In the genomic region with DNA sequence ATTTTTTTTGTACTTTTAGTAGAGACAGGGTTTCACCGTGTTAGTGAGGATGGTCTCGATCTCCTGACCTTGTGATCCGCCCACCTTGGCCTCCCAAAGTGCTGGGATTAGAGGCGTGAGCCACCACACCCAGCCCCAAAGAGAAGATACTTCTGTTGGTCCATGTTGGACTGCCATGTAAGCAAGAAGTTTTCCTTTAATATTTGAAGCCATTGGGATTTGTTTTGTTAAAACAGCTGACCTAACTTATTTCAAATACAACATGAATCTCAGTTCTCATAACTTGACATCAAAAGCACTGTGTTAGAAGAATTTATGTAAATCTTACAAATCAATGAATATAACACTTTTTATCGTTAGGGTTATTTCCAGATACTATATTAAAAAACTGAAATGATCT, we compare ENCODE assay signal across 27 cellular contexts.
"Had no signal": no experiment of that assay in that cellular context is flagged by ENCODE, and none has a peak within 500 bp of the region (broad histone marks: within the 10 kb centered on the region; RNA-seq: fewer than 3 reads in every experiment).

No MANE protein-coding gene starts in this region.

- H3K4me3 ChIP-seq: stomach, suprapubic skin, testis, thoracic aorta, thyroid gland, tibial artery, tibial nerve, transverse colon, upper lobe of left lung, upper lobe of right lung, uterus, vagina had no signal

- H3K9me3 ChIP-seq: stomach, testis, thoracic aorta, thyroid gland, tibial artery, tibial nerve, transverse colon, upper lobe of left lung, upper lobe of right lung, uterus, vagina had no signal

- ATAC-seq: stimulated activated effector memory CD8-positive, alpha-beta T cell treated with anti-CD3 and anti-CD28 coated beads, Interleukin-12 subunit alpha, Interleukin-12 subunit beta, amount 100 ng/mL, for 72 hours; stimulated activated memory B cell treated with anti-CD40 and anti-IgM and Interleukin-4, amounts not matched to agents 10 μg/mL and 1 μg/mL and 100 μg/mL, for 72 hours; stimulated activated naive B cell treated with anti-CD40 and anti-IgM and Interleukin-4, amounts not matched to agents 10 μg/mL and 1 μg/mL and 100 μg/mL, for 72 hours; stimulated activated naive CD8-positive, alpha-beta T cell treated with anti-CD3 and anti-CD28 coated beads, Interleukin-15, amount 100 ng/mL, for 72 hours; stimulated activated naive CD8-positive, alpha-beta T cell treated with anti-CD3 and anti-CD28 coated beads, Interleukin-15, Interleukin-2, amounts not matched to agents 100 U/mL and 50 U/mL, for 24 hours; upper lobe of right lung had no signal

- H3K27me3 ChIP-seq: stomach, suprapubic skin, testis, thyroid gland, tibial artery, tibial nerve, transverse colon, upper lobe of left lung, upper lobe of right lung, uterus, vagina had no signal

- H3K4me1 ChIP-seq: stomach, suprapubic skin, testis, thyroid gland, tibial artery, tibial nerve, transverse colon, upper lobe of left lung, upper lobe of right lung, uterus, vagina had no signal

- DNase-seq: stimulated activated CD4-positive, alpha-beta T cell treated with anti-CD3 and anti-CD28 coated beads, Interleukin-2, amount 100 ng/mL, for 48 hours; stimulated activated CD4-positive, alpha-beta T cell treated with anti-CD3 and anti-CD28 coated beads, Interleukin-4, amount 100 ng/mL, for 1 hour; stimulated activated CD4-positive, alpha-beta T cell treated with anti-CD3 and anti-CD28 coated beads, Interleukin-4, amount 100 ng/mL, for 24 hours; stimulated activated CD4-positive, alpha-beta T cell treated with anti-CD3 and anti-CD28 coated beads, Interleukin-4, amount 100 ng/mL, for 4 hours; stimulated activated CD8-positive, alpha-beta memory T cell treated with anti-CD3 and anti-CD28 coated beads, Interleukin-4, amount 100 ng/mL, for 48 hours; stimulated activated naive B cell treated with anti-CD40 and anti-IgM and Interleukin-4, amounts not matched to agents 10 μg/mL and 1 μg/mL and 100 μg/mL, for 72 hours; stimulated activated naive CD4-positive, alpha-beta T cell; stimulated activated naive CD4-positive, alpha-beta T cell treated with Interleukin-2 at 50 U/mL for 16 hours; stimulated activated naive CD8-positive, alpha-beta T cell treated with anti-CD3 and anti-CD28 coated beads, Interleukin-15, amount 100 ng/mL, for 72 hours; stimulated activated naive CD8-positive, alpha-beta T cell treated with anti-CD3 and anti-CD28 coated beads, Interleukin-15, Interleukin-2, amounts not matched to agents 100 U/mL and 50 U/mL, for 24 hours; stomach; substantia nigra; testis; thyroid gland; tibial artery; transverse colon; trophoblast cell; upper lobe of left lung; upper lobe of right lung; uterus had no signal

- H3K27ac ChIP-seq: stomach, suprapubic skin, testis, thoracic aorta, thyroid gland, tibial artery, tibial nerve, transverse colon, upper lobe of left lung, upper lobe of right lung, uterus, vagina had no signal

- H3K36me3 ChIP-seq: stomach, suprapubic skin, thoracic aorta, thyroid gland, tibial artery, tibial nerve, transverse colon, upper lobe of left lung, upper lobe of right lung, uterus, vagina had no signal

- FAIRE-seq: urothelium cell line had no signal
